21 cellular contexts compared by ENCODE assay signal in the genomic region with DNA sequence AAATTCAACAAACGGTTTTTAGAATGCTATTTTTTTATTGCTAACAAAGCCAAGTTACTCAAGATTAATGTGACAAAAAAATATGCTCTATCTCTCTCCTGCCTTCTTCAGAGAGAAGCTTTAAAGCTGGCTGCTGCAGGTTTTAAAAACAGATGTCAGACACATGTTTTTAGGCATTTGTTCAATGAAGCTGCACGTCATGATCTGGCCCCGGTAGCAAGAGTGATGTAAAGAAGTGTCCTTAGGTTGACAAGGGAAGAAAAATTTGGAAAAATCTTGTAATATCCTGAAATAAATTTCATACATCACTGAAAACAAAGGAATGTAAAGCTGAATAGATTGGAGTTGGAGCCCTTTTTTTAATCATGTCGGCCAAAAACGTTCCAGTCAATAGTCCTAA.
DNase-seq lines count a peak whose midpoint lies in the region; ATAC-seq and TF ChIP-seq lines count a peak whose summit lies in the region.
"Had no signal": no experiment of that assay in that cellular context is flagged by ENCODE, and none has a peak within 500 bp of the region (broad histone marks: within the 10 kb centered on the region; RNA-seq: fewer than 3 reads in every experiment).

No MANE protein-coding gene starts in this region.

- intact Hi-C loops in Right ventricle myocardium superior (cut with DNase I) (no loop called here), left cardiac atrium (cut with DNase I) (no loop called here)

- H2AFZ ChIP-seq in fibroblast of lung (ENCODE audit: low read length), result no peak overlapping the region
- H2AFZ ChIP-seq: GM23338 had no signal

- TF ChIP-seq CTCF in fibroblast of lung (conservative IDR thresholded peaks at IDR 0.05 in 1 of 2, IDR thresholded peaks at IDR 0.05 in 1 of 2; ENCODE audit: low read depth in 1 of 2, low read length in 2 of 2) (no peak), nephron (IDR thresholded peaks at IDR 0.05; ENCODE audit: unreplicated experiment in 3 of 3) (no peak), HFFc6 (IDR thresholded peaks at IDR 0.05) (no peak)

- H3K4me3 Mint-ChIP-seq in nephron (no peak overlapping the region), HFFc6 (no peak overlapping the region)
- H3K4me3 Mint-ChIP-seq: GM23338, H9 had no signal

- H3K27me3 ChIP-seq in fibroblast of lung (ENCODE audit: control insufficient read depth, insufficient read depth, low read length), result no peaks in the 10 kb centered on the region

- no peak overlapping the region for H3K4me2 ChIP-seq in fibroblast of lung (ENCODE audit: extremely low read depth, insufficient read depth, low read length)
- H3K4me2 ChIP-seq: GM23338 had no signal

- ATAC-seq in Right ventricle myocardium superior (ENCODE audit: poor library complexity) (peak; percentile 58), left cardiac atrium (no peak)
- ATAC-seq: GM23338, SK-N-SH treated with all-trans-retinoic acid at 6 μM for 48 hours had no signal

- H3K27me3 Mint-ChIP-seq in nephron (ENCODE audit: low read depth) (peaks cover 4% of the 10 kb centered on the region), HFFc6 (ENCODE audit: insufficient read depth) (no peaks in the 10 kb centered on the region; the same call in none of the 2 replicates)

- no peaks in the 10 kb centered on the region for H4K20me1 ChIP-seq in fibroblast of lung (ENCODE audit: control insufficient read depth, extremely low read depth, insufficient read depth, low read length)

- no peaks in the 10 kb centered on the region for H3K36me3 ChIP-seq in fibroblast of lung (ENCODE audit: control insufficient read depth, insufficient read depth, low read length)

- H3K4me1 ChIP-seq in fibroblast of lung (ENCODE audit: control insufficient read depth, extremely low read depth, insufficient read depth, low read length), result no peaks in the 10 kb centered on the region

- H3K9me3 Mint-ChIP-seq in nephron, result peaks cover 9% of the 10 kb centered on the region
- H3K9me3 Mint-ChIP-seq in HFFc6, result no peaks in the 10 kb centered on the region
- H3K9me3 Mint-ChIP-seq: GM23338 had no signal

- no peaks in the 10 kb centered on the region for H3K79me2 ChIP-seq in fibroblast of lung (ENCODE audit: control insufficient read depth, insufficient read depth, low read length)

- no peak overlapping the region for H3K4me3 ChIP-seq in fibroblast of lung (replicated peaks in 1 of 4; ENCODE audit: control extremely low read depth in 1 of 4, insufficient read depth in 1 of 4, low read depth in 3 of 4, low read length in 4 of 4)
- H3K4me3 ChIP-seq: GM23338 had no signal

- no peak for DNase-seq in Right ventricle myocardium superior
- DNase-seq in left cardiac atrium, result no peak
- peak; percentile 21 for DNase-seq in RPMI7951 (ENCODE audit: low read depth)
- DNase-seq in fibroblast of lung (ENCODE audit: low read depth in 2 of 2), result peak; percentile 29 to 56
- no peak for DNase-seq in retina
- no peak for DNase-seq in stimulated activated CD8-positive, alpha-beta memory T cell treated with anti-CD3 and anti-CD28 coated beads, Interleukin-4, amount 100 ng/mL, for 48 hours
- DNase-seq in HFFc6, result no peak
- DNase-seq: 8988T, ACHN, DMS153, DND-41, H9, KBM-7, MV-4-11, NCI-H1105, NCI-H1436 treated with DMSO at 0.1 percent for 48 hours, NCI-H187 treated with DMSO at 0.1 percent for 48 hours, NCI-H524 had no signal

- H3K36me3 Mint-ChIP-seq in nephron (ENCODE audit: low read depth) (no peaks in the 10 kb centered on the region), HFFc6 (ENCODE audit: low read depth) (no peaks in the 10 kb centered on the region)

- no peak overlapping the region for H3K9ac ChIP-seq in fibroblast of lung (ENCODE audit: insufficient read depth, low read length)

- peak overlapping the region; percentile 33 to 41 (median 40) for H3K27ac Mint-ChIP-seq in nephron
- H3K27ac Mint-ChIP-seq in HFFc6, result no peak overlapping the region; the same call in 1 of the 2 replicates
- H3K27ac Mint-ChIP-seq: GM23338, H9 had no signal

- no peak overlapping the region for H3K27ac ChIP-seq in fibroblast of lung (ENCODE audit: insufficient read depth, low read length)

- H3K4me1 Mint-ChIP-seq in nephron (peaks cover 33% of the 10 kb centered on the region), HFFc6 (ENCODE audit: low read depth) (peaks cover 43% of the 10 kb centered on the region)
- H3K4me1 Mint-ChIP-seq: GM23338, H9 had no signal

- no peaks in the 10 kb centered on the region for H3K9me3 ChIP-seq in fibroblast of lung (ENCODE audit: control insufficient read depth, insufficient read depth, low read depth, low read length)

Comparison
In these comparisons a context has a peak if more than half of its experiments do, and no peak if none do; other contexts are left out.
1. DNase-seq: peak in RPMI7951 (single experiment) and fibroblast of lung (2 of 2); none in Right ventricle myocardium superior (single experiment), left cardiac atrium (single experiment), retina (single experiment), stimulated activated CD8-positive, alpha-beta memory T cell treated with anti-CD3 and anti-CD28 coated beads, Interleukin-4, amount 100 ng/mL, for 48 hours (single experiment) and HFFc6 (single experiment).